ENCODE assay signal across 25 cellular contexts in the genomic region with DNA sequence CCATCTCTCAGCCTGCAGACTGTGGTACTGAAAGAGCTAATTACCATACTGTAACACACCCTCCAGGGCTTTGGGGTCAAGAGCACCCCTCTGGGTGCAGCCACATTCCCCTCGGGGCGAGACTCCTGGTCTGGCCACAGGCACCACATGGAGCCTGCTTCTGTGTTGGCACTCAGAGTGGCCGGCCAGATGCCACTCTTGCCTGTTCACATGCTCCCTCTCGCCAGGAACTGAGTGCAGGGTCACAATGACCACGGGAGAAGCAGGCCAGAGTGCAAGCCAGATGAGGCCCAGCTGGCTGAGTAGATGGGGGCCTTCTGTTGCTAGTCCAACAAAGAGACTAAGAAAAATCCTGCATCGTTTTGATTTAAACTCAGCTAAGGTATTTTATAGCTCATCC.
"Had no signal": no experiment of that assay in that cellular context is flagged by ENCODE, and none has a peak within 500 bp of the region (broad histone marks: within the 10 kb centered on the region; RNA-seq: fewer than 3 reads in every experiment).

No MANE protein-coding gene starts in this region.

- H3K36me3 ChIP-seq: adrenal gland, ascending aorta, cardiac muscle cell, gastroesophageal sphincter, right atrium auricular region, stomach, thyroid gland had no signal

- H3K4me1 ChIP-seq: adrenal gland, ascending aorta, gastroesophageal sphincter, right atrium auricular region, stomach, thyroid gland had no signal

- DNase-seq: activated CD4-positive, alpha-beta T cell treated with anti-CD3 and anti-CD28 coated beads for 4 hours; activated CD4-positive, alpha-beta T cell treated with anti-CD3 and anti-CD28 coated beads, Interleukin-2, amount 50 U/mL, for 48 hours; activated CD8-positive, alpha-beta memory T cell treated with anti-CD3 and anti-CD28 coated beads, Interleukin-2, amount 50 U/mL, for 4 hours; activated effector memory CD4-positive, alpha-beta T cell treated with anti-CD3 and anti-CD28 coated beads, Interleukin-2, amount 50 U/mL, for 16 hours; activated naive CD4-positive, alpha-beta T cell treated with anti-CD3 and anti-CD28 coated beads for 36 hours; activated naive CD8-positive, alpha-beta T cell treated with anti-CD3 and anti-CD28 coated beads for 36 hours; activated T-cell treated with anti-CD3 and anti-CD28 coated beads, Interleukin-2, amount 50 U/mL, for 1 hour; adrenal gland; cortex of kidney; head of caudate nucleus; hippocampal formation; immature natural killer cell; kidney; left colon; midbrain; naive thymus-derived CD4-positive, alpha-beta T cell; stimulated activated CD4-positive, alpha-beta T cell treated with anti-CD3 and anti-CD28 coated beads, Interleukin-15, amount 100 ng/mL, for 24 hours; stimulated activated CD4-positive, alpha-beta T cell treated with anti-CD3 and anti-CD28 coated beads, Interleukin-2, amount 100 ng/mL, for 24 hours; stomach; T-cell; thyroid gland had no signal

- ATAC-seq: gastroesophageal sphincter; left colon; naive thymus-derived CD4-positive, alpha-beta T cell had no signal

- H3K27me3 ChIP-seq: adrenal gland, ascending aorta, cardiac muscle cell, gastroesophageal sphincter, right atrium auricular region, stomach, thyroid gland had no signal

- H3K4me3 ChIP-seq: adrenal gland, ascending aorta, cardiac muscle cell, gastroesophageal sphincter, right atrium auricular region, stomach, thyroid gland had no signal

- H3K9me3 ChIP-seq: adrenal gland, ascending aorta, gastroesophageal sphincter, right atrium auricular region, stomach, thyroid gland had no signal

- H3K27ac ChIP-seq: adrenal gland, ascending aorta, cardiac muscle cell, gastroesophageal sphincter, right atrium auricular region, stomach, thyroid gland had no signal
